ENCODE assay signal across 8 cellular contexts in genomic region chr5:139560752-139561654, GRCh38.
DNase-seq lines count a peak whose midpoint lies in the region; ATAC-seq lines count a peak whose summit lies in the region.

TSS of gene UBE2D2 (plus strand) at chr5:139561339. CDS start at chr5:139561792, 453 bp downstream.

- peaks cover 43% of the 10 kb centered on the region for H4K20me1 ChIP-seq in BLaER1

- peaks cover 17% of the 10 kb centered on the region; the same call in 1 of the 2 replicates for H3K36me3 ChIP-seq in BLaER1

- peak within 1 kb of the TSS; percentile 95 for H3K4me2 ChIP-seq in BLaER1

- no peaks in the 10 kb centered on the region for H3K9me3 ChIP-seq in BLaER1

- H3K9ac ChIP-seq in BLaER1, result peak within 1 kb of the TSS; percentile 98

- ATAC-seq in GM19324 (IDR thresholded peaks at IDR 0.05; ENCODE audit: low FRiP score, unreplicated experiment) (peak; percentile 89), HG03460 (IDR thresholded peaks at IDR 0.05; ENCODE audit: unreplicated experiment) (peak; percentile 77)

- H3K4me1 ChIP-seq in BLaER1, result peaks cover 39% of the 10 kb centered on the region

- H3K27ac ChIP-seq in BLaER1, result peak within 1 kb of the TSS; percentile 94
- peak within 1 kb of the TSS; percentile 94 for H3K27ac ChIP-seq in cingulate gyrus (ENCODE audit: low read depth, low read length)

- H3K4me3 ChIP-seq in BLaER1, result peak within 1 kb of the TSS; percentile 95

- DNase-seq in NCI-H526 (lab: John Stamatoyannopoulos, UW) (peak; percentile 91 to 98), kidney tubule cell (ENCODE audit: low spot score) (peak; percentile 98)
- DNase-seq in activated CD4-positive, alpha-beta T cell treated with anti-CD3 and anti-CD28 coated beads for 48 hours, result peak; percentile 98
- DNase-seq in stimulated activated CD4-positive, alpha-beta T cell treated with anti-CD3 and anti-CD28 coated beads, Interleukin-1b, Interleukin-23, amount 100 ng/mL, for 1 hour (ENCODE audit: low read depth in 2 of 2), result peak; percentile 91 to 94

- H3K27me3 ChIP-seq in BLaER1, result no peaks in the 10 kb centered on the region

Comparison
In these comparisons a context has a peak if more than half of its experiments do, and no peak if none do; other contexts are left out.
1. Peak in every context shown above with its lines: DNase-seq, ATAC-seq, H3K4me3 ChIP-seq and H3K27ac ChIP-seq.